Comparison of ENCODE assay signal across 10 cellular contexts in genomic region chr17:19566176-19566575, GRCh38.
ATAC-seq and TF ChIP-seq lines count a peak whose summit lies in the region.
"Had no signal": no experiment of that assay in that cellular context is flagged by ENCODE, and none has a peak within 500 bp of the region (broad histone marks: within the 10 kb centered on the region; RNA-seq: fewer than 3 reads in every experiment).

No MANE protein-coding gene starts in this region.

- H3K9me3 ChIP-seq in HEK293 (ENCODE audit: control insufficient read depth, insufficient read depth, low read depth, low read length), result no peaks in the 10 kb centered on the region
- H3K9me3 ChIP-seq: A549; BE2C; BLaER1; BLaER1 treated with 17β-estradiol and CSF1 and Interleukin-3, amounts not matched to agents 10 nM and 100 nM; Caco-2 had no signal

- H3K4me3 ChIP-seq in HEK293 (ENCODE audit: low read depth, low read length), result no peak overlapping the region
- H3K4me3 ChIP-seq: A549; BLaER1; BLaER1 treated with 17β-estradiol and CSF1 and Interleukin-3, amounts not matched to agents 10 nM and 100 nM had no signal

- H3K27ac ChIP-seq in HEK293 (ENCODE audit: extremely low read depth, low read depth, low read length), result no peak overlapping the region
- H3K27ac ChIP-seq: 22Rv1; A549; BLaER1; BLaER1 treated with 17β-estradiol and CSF1 and Interleukin-3, amounts not matched to agents 10 nM and 100 nM; C4-2B had no signal

- no peaks in the 10 kb centered on the region for H3K4me1 ChIP-seq in HEK293 (ENCODE audit: control insufficient read depth, insufficient read depth, low read length)
- H3K4me1 ChIP-seq: A549, BE2C, Caco-2 had no signal

- TF ChIP-seq CTCF in HEK293 (tag by site-specific recombination; IDR thresholded peaks at IDR 0.05), result no peak

- CTCF ChIA-PET in HEK293 (lab: Yijun Ruan, JAX), result interaction anchor here (0.6 kb wide), 1 partner anchor 111 kb away, joined by 3 read pairs; no protein-coding TSS in a partner anchor

- no peak for ATAC-seq in GM21619 (IDR thresholded peaks at IDR 0.05; ENCODE audit: unreplicated experiment)
- ATAC-seq: CD8-positive, alpha-beta T cell had no signal

- H3K36me3 ChIP-seq in HEK293 (ENCODE audit: control insufficient read depth in 2 of 2, insufficient read depth in 1 of 2, low read length in 2 of 2), result no peaks in the 10 kb centered on the region; a peak in 1 of 3 replicates
- H3K36me3 ChIP-seq: BE2C; BLaER1; BLaER1 treated with 17β-estradiol and CSF1 and Interleukin-3, amounts not matched to agents 10 nM and 100 nM had no signal

- POLR2A ChIA-PET in HEK293 (lab: Yijun Ruan, JAX), result no interaction called here

TF ChIP-seq in HEK293, 187 proteins besides CTCF, POLR2A, EP300 and RAD21:
- TF ChIP-seq ZNF280C (tag by site-specific recombination; IDR thresholded peaks at IDR 0.05), result no peak
- peak; percentile 54; the same call in 1 of the 2 replicates for TF ChIP-seq SCRT1 (tag by site-specific recombination; IDR thresholded peaks at IDR 0.05; ENCODE audit: borderline replicate concordance)
- TF ChIP-seq BCL11A (tag by site-specific recombination; IDR thresholded peaks at IDR 0.05; ENCODE audit: low read depth), result no peak
- no peak for TF ChIP-seq ZNF660 (tag by site-specific recombination; IDR thresholded peaks at IDR 0.05)
- peak; percentile 70 for TF ChIP-seq SCRT2 (tag by site-specific recombination; IDR thresholded peaks at IDR 0.05)
